In the genomic region with DNA sequence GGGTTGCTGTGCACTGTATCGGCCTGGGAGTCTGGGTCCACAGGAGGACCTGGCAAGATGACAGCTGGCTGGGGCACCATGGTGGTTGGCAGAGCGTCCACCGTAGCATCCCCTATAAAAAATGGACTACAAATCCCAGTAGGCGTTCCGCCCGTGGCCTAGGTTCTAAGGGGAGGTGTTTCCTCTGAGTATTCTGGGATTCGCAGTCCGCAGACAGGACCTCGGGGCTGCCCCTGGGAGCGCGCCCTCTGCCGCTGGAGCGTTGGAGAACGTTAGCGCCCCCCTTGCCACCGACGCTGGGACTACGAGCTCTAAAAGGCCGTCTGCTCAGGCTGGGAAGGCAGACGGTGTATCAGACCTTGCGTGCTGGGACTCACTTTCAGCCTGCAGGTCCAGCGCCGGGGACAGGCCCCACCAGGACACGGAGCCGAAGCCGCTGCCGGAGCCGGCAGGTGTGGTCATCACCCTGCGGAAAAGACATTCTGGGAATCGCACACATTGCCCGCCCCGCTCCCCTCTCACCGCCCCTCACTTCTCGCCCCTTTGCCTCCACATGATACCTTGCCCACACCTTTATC, we compare ENCODE assay signal across 7 cellular contexts. TPM values are rescaled to one million over a fixed set of nuclear protein-coding genes. Genes with fewer than 3 reads are reported as not detected.
A peak's percentile ranks its signal among the peaks of the same experiment; 100 is the strongest.
DNase-seq lines count a peak whose midpoint lies in the region; ATAC-seq and TF ChIP-seq lines count a peak whose summit lies in the region.

No MANE protein-coding gene starts in this region.

- intact Hi-C loops in OCI-LY7 (cut with micrococcal nuclease; ENCODE audit: unreplicated experiment) = loop anchor here (2.0 kb wide), 1 partner anchor 85 kb away; no protein-coding TSS in a partner anchor
- intact Hi-C loops in activated naive CD4-positive, alpha-beta T cell treated with anti-CD3 and anti-CD28 coated beads for 36 hours (cut with micrococcal nuclease) = loop anchor here (10.0 kb wide), 1 partner anchor 81 kb away; no protein-coding TSS in a partner anchor

- peaks cover 7% of the 10 kb centered on the region for H3K4me1 ChIP-seq in OCI-LY7 (ENCODE audit: insufficient read depth, low read length, poor library complexity, severe bottlenecking)

- H4K20me1 ChIP-seq in OCI-LY7 (ENCODE audit: insufficient read depth, low read length) = no peaks in the 10 kb centered on the region

- peak; percentile 75 for DNase-seq in GM06990 (ENCODE audit: extremely low read depth, insufficient read length)
- DNase-seq in OCI-LY7 (ENCODE audit: low spot score) = peak; percentile 46
- DNase-seq in activated naive CD4-positive, alpha-beta T cell treated with anti-CD3 and anti-CD28 coated beads for 36 hours = peak; percentile 62
- peak; percentile 55 for DNase-seq in germinal center (ENCODE audit: low spot score)
- DNase-seq in omental fat pad (ENCODE audit: low spot score) = no peak
- DNase-seq in GOT3 (lab: John Stamatoyannopoulos, UW) = no peak

- no peak for TF ChIP-seq EP300 in Ishikawa (IDR thresholded peaks at IDR 0.05; ENCODE audit: borderline replicate concordance)

- ATAC-seq in omental fat pad (ENCODE audit: low FRiP score) = peak; percentile 46

- peak overlapping the region; percentile 64 for H3K4me3 Mint-ChIP-seq in activated naive CD4-positive, alpha-beta T cell treated with anti-CD3 and anti-CD28 coated beads for 36 hours

- TF ChIP-seq CTCF in GM06990 (IDR thresholded peaks at IDR 0.05; ENCODE audit: insufficient read depth, low read length, poor library complexity, severe bottlenecking) (peak; percentile 49), OCI-LY7 (conservative IDR thresholded peaks at IDR 0.05; ENCODE audit: low read length) (peak; percentile 68), omental fat pad (IDR thresholded peaks at IDR 0.05) (no peak)

- H3K27me3 Mint-ChIP-seq in activated naive CD4-positive, alpha-beta T cell treated with anti-CD3 and anti-CD28 coated beads for 36 hours (ENCODE audit: low read depth) = peaks cover 55% of the 10 kb centered on the region

- no peaks in the 10 kb centered on the region for H3K9me3 Mint-ChIP-seq in activated naive CD4-positive, alpha-beta T cell treated with anti-CD3 and anti-CD28 coated beads for 36 hours

- H2AFZ ChIP-seq in OCI-LY7 (ENCODE audit: low read length) = peak overlapping the region; percentile 32; the same call in 1 of the 2 replicates

- no peak overlapping the region for H3K27ac Mint-ChIP-seq in activated naive CD4-positive, alpha-beta T cell treated with anti-CD3 and anti-CD28 coated beads for 36 hours

- no peaks in the 10 kb centered on the region for H3K9me3 ChIP-seq in OCI-LY7 (ENCODE audit: low read length)

- POLR2A ChIA-PET in OCI-LY7 (lab: Charles Lee) = interaction anchor here (0.5 to 0.8 kb wide), 2 partner anchors 10 to 89 kb away, joined by 3 to 4 read pairs; no protein-coding TSS in a partner anchor

- CTCF ChIA-PET in OCI-LY7 (lab: Charles Lee; ENCODE audit: unreplicated experiment) = no interaction called here
- CTCF ChIA-PET in activated naive CD4-positive, alpha-beta T cell treated with anti-CD3 and anti-CD28 coated beads for 36 hours (lab: Charles Lee) = interaction anchor here (1.6 kb wide), 1 partner anchor 25 kb away, joined by 10 read pairs; no protein-coding TSS in a partner anchor

- peak; percentile 9; the same call in 1 of the 2 replicates for TF ChIP-seq RAD21 in Ishikawa (IDR thresholded peaks at IDR 0.05; ENCODE audit: low read depth)

- H3K4me2 ChIP-seq in OCI-LY7 (ENCODE audit: low read length) = peak overlapping the region; percentile 55

- no peaks in the 10 kb centered on the region for H3K9me2 ChIP-seq in OCI-LY7 (ENCODE audit: insufficient read depth, low read length)

- H3K27me3 ChIP-seq in GM06990 (replicated peaks; ENCODE audit: control insufficient read depth, insufficient read depth, low read length) = no peaks in the 10 kb centered on the region

- no peak overlapping the region for H3K27ac ChIP-seq in OCI-LY7 (ENCODE audit: low read depth, low read length, poor library complexity, severe bottlenecking)

- no peaks in the 10 kb centered on the region for H3K79me2 ChIP-seq in OCI-LY7 (ENCODE audit: insufficient read depth, low read depth, low read length)

- H3K4me3 ChIP-seq in GM06990 (replicated peaks; ENCODE audit: low read depth, low read length) (peak overlapping the region; percentile 51), OCI-LY7 (ENCODE audit: low read depth, low read length, poor library complexity, severe bottlenecking) (peak overlapping the region; percentile 47)

- H3K36me3 ChIP-seq in GM06990 (ENCODE audit: control insufficient read depth, insufficient read depth, low read length) (no peaks in the 10 kb centered on the region), OCI-LY7 (ENCODE audit: insufficient read depth, low read length) (no peaks in the 10 kb centered on the region)

- H3K4me1 Mint-ChIP-seq in activated naive CD4-positive, alpha-beta T cell treated with anti-CD3 and anti-CD28 coated beads for 36 hours (ENCODE audit: low read depth) = peaks cover 11% of the 10 kb centered on the region

- H3K36me3 Mint-ChIP-seq in activated naive CD4-positive, alpha-beta T cell treated with anti-CD3 and anti-CD28 coated beads for 36 hours (ENCODE audit: low read depth) = no peaks in the 10 kb centered on the region

- no TSS peak for BruUV-seq in OCI-LY7 (replicated peaks; lab: Mats Ljungman, UMichigan)

TF ChIP-seq in Ishikawa, 13 proteins besides CTCF, POLR2A, EP300 and RAD21 (continues in another document):
- TF ChIP-seq TEAD4 (IDR thresholded peaks at IDR 0.05) (no peak), FOXM1 (IDR thresholded peaks at IDR 0.05; ENCODE audit: borderline replicate concordance, low read depth) (no peak), ZBTB7A (IDR thresholded peaks at IDR 0.05; ENCODE audit: low read depth) (no peak), CREB1 (IDR thresholded peaks at IDR 0.05; ENCODE audit: low read depth) (no peak), CEBPB (IDR thresholded peaks at IDR 0.05) (no peak), TCF12 (IDR thresholded peaks at IDR 0.05; ENCODE audit: low read depth) (no peak), NFIC (IDR thresholded peaks at IDR 0.05) (no peak; the same call in 1 of the 2 replicates), TAF1 (IDR thresholded peaks at IDR 0.05; ENCODE audit: low read depth) (no peak), EGR1 (IDR thresholded peaks at IDR 0.05) (no peak)
- TF ChIP-seq, protein P1, sequence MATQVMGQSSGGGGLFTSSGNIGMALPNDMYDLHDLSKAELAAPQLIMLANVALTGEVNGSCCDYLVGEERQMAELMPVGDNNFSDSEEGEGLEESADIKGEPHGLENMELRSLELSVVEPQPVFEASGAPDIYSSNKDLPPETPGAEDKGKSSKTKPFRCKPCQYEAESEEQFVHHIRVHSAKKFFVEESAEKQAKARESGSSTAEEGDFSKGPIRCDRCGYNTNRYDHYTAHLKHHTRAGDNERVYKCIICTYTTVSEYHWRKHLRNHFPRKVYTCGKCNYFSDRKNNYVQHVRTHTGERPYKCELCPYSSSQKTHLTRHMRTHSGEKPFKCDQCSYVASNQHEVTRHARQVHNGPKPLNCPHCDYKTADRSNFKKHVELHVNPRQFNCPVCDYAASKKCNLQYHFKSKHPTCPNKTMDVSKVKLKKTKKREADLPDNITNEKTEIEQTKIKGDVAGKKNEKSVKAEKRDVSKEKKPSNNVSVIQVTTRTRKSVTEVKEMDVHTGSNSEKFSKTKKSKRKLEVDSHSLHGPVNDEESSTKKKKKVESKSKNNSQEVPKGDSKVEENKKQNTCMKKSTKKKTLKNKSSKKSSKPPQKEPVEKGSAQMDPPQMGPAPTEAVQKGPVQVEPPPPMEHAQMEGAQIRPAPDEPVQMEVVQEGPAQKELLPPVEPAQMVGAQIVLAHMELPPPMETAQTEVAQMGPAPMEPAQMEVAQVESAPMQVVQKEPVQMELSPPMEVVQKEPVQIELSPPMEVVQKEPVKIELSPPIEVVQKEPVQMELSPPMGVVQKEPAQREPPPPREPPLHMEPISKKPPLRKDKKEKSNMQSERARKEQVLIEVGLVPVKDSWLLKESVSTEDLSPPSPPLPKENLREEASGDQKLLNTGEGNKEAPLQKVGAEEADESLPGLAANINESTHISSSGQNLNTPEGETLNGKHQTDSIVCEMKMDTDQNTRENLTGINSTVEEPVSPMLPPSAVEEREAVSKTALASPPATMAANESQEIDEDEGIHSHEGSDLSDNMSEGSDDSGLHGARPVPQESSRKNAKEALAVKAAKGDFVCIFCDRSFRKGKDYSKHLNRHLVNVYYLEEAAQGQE (IDR thresholded peaks at IDR 0.05; ENCODE audit: low read depth) = no peak
- TF ChIP-seq, protein P2, sequence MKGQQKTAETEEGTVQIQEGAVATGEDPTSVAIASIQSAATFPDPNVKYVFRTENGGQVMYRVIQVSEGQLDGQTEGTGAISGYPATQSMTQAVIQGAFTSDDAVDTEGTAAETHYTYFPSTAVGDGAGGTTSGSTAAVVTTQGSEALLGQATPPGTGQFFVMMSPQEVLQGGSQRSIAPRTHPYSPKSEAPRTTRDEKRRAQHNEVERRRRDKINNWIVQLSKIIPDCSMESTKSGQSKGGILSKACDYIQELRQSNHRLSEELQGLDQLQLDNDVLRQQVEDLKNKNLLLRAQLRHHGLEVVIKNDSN (IDR thresholded peaks at IDR 0.05) = no peak
- TF ChIP-seq, protein P3, sequence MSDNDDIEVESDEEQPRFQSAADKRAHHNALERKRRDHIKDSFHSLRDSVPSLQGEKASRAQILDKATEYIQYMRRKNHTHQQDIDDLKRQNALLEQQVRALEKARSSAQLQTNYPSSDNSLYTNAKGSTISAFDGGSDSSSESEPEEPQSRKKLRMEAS (IDR thresholded peaks at IDR 0.05) = no peak

RNA-seq across cellular contexts. Expression of a gene that starts 0.4 kb away (rescaled TPM):
- 0.85 and 2.8 TPM in 2 replicates for total RNA-seq in OCI-LY7 (2014; rRNA removed; shearing (Covaris generic))
- total RNA-seq in OCI-LY7 (2022) (2.2 and 2.5 TPM in 2 replicates), omental fat pad (under 1 TPM in 2 of 4 donors, not detected in 2; 0.65 to 0.69 TPM)
- total RNA-seq in activated naive CD4-positive, alpha-beta T cell treated with anti-CD3 and anti-CD28 coated beads for 36 hours = not detected

RNA-seq across cellular contexts. Expression of a gene that starts 8.5 kb away (rescaled TPM):
- total RNA-seq in OCI-LY7 (2014; rRNA removed; shearing (Covaris generic)) = 2.6 TPM in 1 of 2 replicates, not detected in the other
- total RNA-seq in OCI-LY7 (2022) = not detected in 2 replicates
- total RNA-seq in activated naive CD4-positive, alpha-beta T cell treated with anti-CD3 and anti-CD28 coated beads for 36 hours = not detected
- not detected for total RNA-seq in omental fat pad

RNA-seq across cellular contexts. Expression of a gene that starts 14.0 kb away (rescaled TPM):
- total RNA-seq in OCI-LY7 (2014; rRNA removed; shearing (Covaris generic)) = 0.44 TPM in 1 of 2 replicates, not detected in the other
- total RNA-seq in OCI-LY7 (2022) = 0.84 and 1.3 TPM in 2 replicates
- not detected for total RNA-seq in activated naive CD4-positive, alpha-beta T cell treated with anti-CD3 and anti-CD28 coated beads for 36 hours
- total RNA-seq in omental fat pad = under 1 TPM in 1 of 4 donors, not detected in 3; 0.28 TPM

RNA-seq across cellular contexts. Expression of a gene that starts 17.0 kb away (rescaled TPM):
- 17.6 and 21.9 TPM in 2 replicates for total RNA-seq in OCI-LY7 (2014; rRNA removed; shearing (Covaris generic))
- total RNA-seq in OCI-LY7 (2022) = 11.2 and 11.6 TPM in 2 replicates
- not detected for total RNA-seq in activated naive CD4-positive, alpha-beta T cell treated with anti-CD3 and anti-CD28 coated beads for 36 hours
- total RNA-seq in omental fat pad = 1 to 10 TPM in 3 of 4 donors, not detected in 1; 1.9 to 7.2 (median 4.3) TPM

RNA-seq across cellular contexts. Expression of a gene that starts 43.3 kb away (rescaled TPM):
- total RNA-seq in OCI-LY7 (2014; rRNA removed; shearing (Covaris generic)) = not detected in 2 replicates
- not detected in 2 replicates for total RNA-seq in OCI-LY7 (2022)
- not detected for total RNA-seq in activated naive CD4-positive, alpha-beta T cell treated with anti-CD3 and anti-CD28 coated beads for 36 hours
- 1 to 10 TPM; 1.4 to 9.8 (median 5.5) TPM for total RNA-seq in omental fat pad

Comparison
In these comparisons a context has a peak if more than half of its experiments do, and no peak if none do; other contexts are left out.
1. DNase-seq: peak in GM06990 (single experiment), OCI-LY7 (single experiment), activated naive CD4-positive, alpha-beta T cell treated with anti-CD3 and anti-CD28 coated beads for 36 hours (single experiment) and germinal center (single experiment); none in omental fat pad (single experiment) and GOT3 (single experiment).
2. CTCF ChIP-seq: peak in GM06990 (single experiment) and OCI-LY7 (single experiment); none in omental fat pad (0 of 3).